Comparison of ENCODE assay signal across 8 cellular contexts in the genomic region with DNA sequence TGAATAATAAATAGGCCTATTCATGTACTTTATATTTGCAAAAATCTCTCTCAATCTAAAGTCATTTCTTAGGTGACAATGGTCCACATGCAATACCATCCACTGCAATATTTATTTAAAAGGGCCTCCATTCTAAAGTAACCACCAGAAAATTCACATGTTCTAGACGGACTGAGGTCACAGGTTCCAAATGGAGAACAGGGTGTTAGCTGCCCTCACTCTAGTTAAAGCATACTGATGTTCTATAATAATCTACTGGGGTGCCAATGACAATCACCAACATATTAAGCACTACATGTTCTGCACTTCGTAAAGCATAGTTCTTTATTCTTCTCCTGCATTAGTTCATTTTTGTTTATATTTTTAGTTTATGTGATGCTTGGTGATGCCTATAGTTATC. TPM values are rescaled to one million over a fixed set of nuclear protein-coding genes. Genes with fewer than 3 reads are reported as not detected.
DNase-seq lines count a peak whose midpoint lies in the region; ATAC-seq and TF ChIP-seq lines count a peak whose summit lies in the region.

No MANE protein-coding gene starts in this region.

- no peak for TF ChIP-seq CTCF in LNCaP clone FGC (IDR thresholded peaks at IDR 0.05; ENCODE audit: control insufficient read depth, extremely low read depth, insufficient read depth)
- TF ChIP-seq CTCF in cardiac fibroblast (IDR thresholded peaks at IDR 0.05; ENCODE audit: low read depth, low read length): no peak

- peak overlapping the region; percentile 97 to 100 (median 98) for H3K27ac Mint-ChIP-seq in naive thymus-derived CD4-positive, alpha-beta T cell

- H3K9me3 ChIP-seq in BLaER1 treated with 17β-estradiol and CSF1 and Interleukin-3, amounts not matched to agents 10 nM and 100 nM (replicated peaks in 1 of 11): no peaks in the 10 kb centered on the region
- no peaks in the 10 kb centered on the region for H3K9me3 ChIP-seq in naive thymus-derived CD4-positive, alpha-beta T cell (ENCODE audit: control insufficient read depth in 2 of 3, low read length in 3 of 3)

- H3K27me3 ChIP-seq in BLaER1 treated with 17β-estradiol and CSF1 and Interleukin-3, amounts not matched to agents 10 nM and 100 nM: no peaks in the 10 kb centered on the region
- H3K27me3 ChIP-seq in naive thymus-derived CD4-positive, alpha-beta T cell (ENCODE audit: control insufficient read depth in 2 of 2, insufficient read depth in 2 of 2, low read length in 2 of 2): no peaks in the 10 kb centered on the region

- H3K27ac ChIP-seq in BLaER1 treated with 17β-estradiol and CSF1 and Interleukin-3, amounts not matched to agents 10 nM and 100 nM: peak overlapping the region in 10 of 11 experiments; percentile 84 to 92 (median 88); a peak in 17 of 22 replicates
- H3K27ac ChIP-seq in naive thymus-derived CD4-positive, alpha-beta T cell (ENCODE audit: low read depth, low read length): peak overlapping the region; percentile 97

- no peak for ATAC-seq in naive thymus-derived CD4-positive, alpha-beta T cell
- no peak for ATAC-seq in HG03442 (IDR thresholded peaks at IDR 0.05; ENCODE audit: unreplicated experiment)

- DNase-seq in LNCaP clone FGC (ENCODE audit: low read depth) (no peak), cardiac fibroblast (ENCODE audit: low read depth in 2 of 2) (no peak), DMS53 (lab: John Stamatoyannopoulos, UW) (no peak), NCI-H1105 treated with DMSO at 0.1 percent for 48 hours (lab: John Stamatoyannopoulos, UW) (no peak), T-helper 9 cell (no peak)
- DNase-seq in naive thymus-derived CD4-positive, alpha-beta T cell: no peak

- H3K9ac ChIP-seq in BLaER1 treated with 17β-estradiol and CSF1 and Interleukin-3, amounts not matched to agents 10 nM and 100 nM: peak overlapping the region; percentile 86 to 93 (median 89); a peak in 21 of 22 replicates

- CTCF ChIA-PET in naive thymus-derived CD4-positive, alpha-beta T cell (lab: Charles Lee): interaction anchor here (1.0 to 1.1 kb wide), 2 partner anchors 8 to 90 kb away, joined by 3 to 4 read pairs; no protein-coding TSS in a partner anchor

- peaks cover 0 to 3% (median 0%) of the 10 kb centered on the region in 5 donors for H3K27me3 Mint-ChIP-seq in naive thymus-derived CD4-positive, alpha-beta T cell

- POLR2A ChIA-PET in naive thymus-derived CD4-positive, alpha-beta T cell (lab: Charles Lee): interaction anchor here (1.1 to 3.9 kb wide), 7 partner anchors 10 to 124 kb away, joined by 3 to 25 read pairs (median 8); no protein-coding TSS in a partner anchor

- peaks cover 8 to 26% (median 20%) of the 10 kb centered on the region in 5 donors for H3K36me3 Mint-ChIP-seq in naive thymus-derived CD4-positive, alpha-beta T cell

- H3K4me1 ChIP-seq in BLaER1 treated with 17β-estradiol and CSF1 and Interleukin-3, amounts not matched to agents 10 nM and 100 nM: peaks cover 26 to 50% (median 38%) of the 10 kb centered on the region in 10 experiments
- H3K4me1 ChIP-seq in naive thymus-derived CD4-positive, alpha-beta T cell (ENCODE audit: control insufficient read depth in 2 of 2, insufficient read depth in 2 of 2, low read length in 2 of 2): peaks cover 10 to 13% of the 10 kb centered on the region in 2 donors

- H3K4me3 Mint-ChIP-seq in naive thymus-derived CD4-positive, alpha-beta T cell: peak overlapping the region; percentile 89 to 100 (median 97)

- peaks cover 0 to 49% (median 34%) of the 10 kb centered on the region in 11 experiments; a peak in 17 of 22 replicates for H4K20me1 ChIP-seq in BLaER1 treated with 17β-estradiol and CSF1 and Interleukin-3, amounts not matched to agents 10 nM and 100 nM

- peak overlapping the region; percentile 68 to 88 (median 80) for H3K4me3 ChIP-seq in BLaER1 treated with 17β-estradiol and CSF1 and Interleukin-3, amounts not matched to agents 10 nM and 100 nM
- H3K4me3 ChIP-seq in LNCaP clone FGC (ENCODE audit: low read depth, low read length): peak overlapping the region; percentile 87
- peak overlapping the region; percentile 93 to 99 for H3K4me3 ChIP-seq in cardiac fibroblast (replicated peaks in 1 of 2; ENCODE audit: low read depth in 2 of 2, low read length in 2 of 2)
- peak overlapping the region; percentile 96 for H3K4me3 ChIP-seq in naive thymus-derived CD4-positive, alpha-beta T cell (ENCODE audit: low read length)

- peaks cover 0 to 4% (median 0%) of the 10 kb centered on the region in 11 donors for H3K9me3 Mint-ChIP-seq in naive thymus-derived CD4-positive, alpha-beta T cell

- H3K4me2 ChIP-seq in BLaER1 treated with 17β-estradiol and CSF1 and Interleukin-3, amounts not matched to agents 10 nM and 100 nM: peak overlapping the region; percentile 81 to 93 (median 86)

- peaks cover 25 to 61% (median 54%) of the 10 kb centered on the region in 7 donors for H3K4me1 Mint-ChIP-seq in naive thymus-derived CD4-positive, alpha-beta T cell

- peaks cover 17 to 46% (median 31%) of the 10 kb centered on the region in 11 experiments for H3K36me3 ChIP-seq in BLaER1 treated with 17β-estradiol and CSF1 and Interleukin-3, amounts not matched to agents 10 nM and 100 nM
- peaks cover 0 to 12% (median 4%) of the 10 kb centered on the region in 3 experiments for H3K36me3 ChIP-seq in naive thymus-derived CD4-positive, alpha-beta T cell (ENCODE audit: control insufficient read depth in 2 of 3, insufficient read depth in 3 of 3, low read length in 3 of 3)

- intact Hi-C loops in naive thymus-derived CD4-positive, alpha-beta T cell (cut with micrococcal nuclease): loop anchor here (2.0 to 5.0 kb wide), 2 partner anchors 74 to 83 kb away; no protein-coding TSS in a partner anchor

RNA-seq across cellular contexts. Expression of a gene that starts 1.2 kb away (rescaled TPM):
- total RNA-seq in naive thymus-derived CD4-positive, alpha-beta T cell: 100 to 1,000 TPM in 1 of 5 experiments, 10 to 100 TPM in 4; 70.0 to 112 (median 83.1) TPM
- 10 to 100 TPM; 61.4 to 70.5 TPM for polyA plus RNA-seq in naive thymus-derived CD4-positive, alpha-beta T cell
